ENCODE assay signal across 25 cellular contexts in the genomic region with DNA sequence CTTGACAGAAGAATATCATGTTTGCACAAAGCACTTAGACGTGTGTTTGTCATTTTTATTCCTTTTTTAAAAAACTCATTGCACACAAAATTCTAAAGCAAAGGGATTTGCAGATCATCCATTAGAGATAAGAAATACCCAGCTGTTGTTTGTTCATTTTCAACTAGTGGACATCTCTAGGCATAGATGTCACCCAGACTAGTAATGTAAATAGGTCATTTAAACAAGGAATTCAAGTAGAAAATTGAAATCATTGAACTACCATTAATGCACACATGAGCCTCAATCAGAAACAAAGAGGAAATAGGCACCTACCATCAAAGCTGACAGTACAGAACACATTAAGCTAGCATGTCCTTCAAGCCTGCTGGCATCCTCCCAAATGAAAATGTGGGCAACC.
"Had no signal": no experiment of that assay in that cellular context is flagged by ENCODE, and none has a peak within 500 bp of the region (broad histone marks: within the 10 kb centered on the region; RNA-seq: fewer than 3 reads in every experiment).

No MANE protein-coding gene starts in this region.

- DNase-seq: hypothalamus; immature natural killer cell; islet precursor cell; left ventricle myocardium inferior; mesendoderm; naive B cell; natural killer cell; nephron progenitor cell; occipital lobe; ovary; right lobe of liver; stimulated activated CD4-positive, alpha-beta T cell treated with anti-CD3 and anti-CD28 coated beads, Interleukin-15, amount 100 ng/mL, for 24 hours; stimulated activated CD4-positive, alpha-beta T cell treated with anti-CD3 and anti-CD28 coated beads, Interleukin-2, amount 100 ng/mL, for 24 hours; stimulated activated CD4-positive, alpha-beta T cell treated with anti-CD3 and anti-CD28 coated beads, Interleukin-4, amount 100 ng/mL, for 1 hour; stimulated activated naive B cell treated with anti-CD40 and anti-IgM and Interleukin-4, amounts not matched to agents 10 μg/mL and 1 μg/mL and 100 μg/mL, for 72 hours; stimulated activated naive CD8-positive, alpha-beta T cell treated with anti-CD3 and anti-CD28 coated beads, Interleukin-15, Interleukin-2, amounts not matched to agents 100 U/mL and 50 U/mL, for 24 hours; tibial artery; trophoblast cell; upper lobe of right lung had no signal

- H3K4me3 ChIP-seq: left ventricle myocardium inferior, lung, neural progenitor cell, ovary, right atrium auricular region, right lobe of liver, smooth muscle cell, suprapubic skin, thoracic aorta, tibial artery, upper lobe of right lung had no signal
